8 cellular contexts compared by ENCODE assay signal in the genomic region with DNA sequence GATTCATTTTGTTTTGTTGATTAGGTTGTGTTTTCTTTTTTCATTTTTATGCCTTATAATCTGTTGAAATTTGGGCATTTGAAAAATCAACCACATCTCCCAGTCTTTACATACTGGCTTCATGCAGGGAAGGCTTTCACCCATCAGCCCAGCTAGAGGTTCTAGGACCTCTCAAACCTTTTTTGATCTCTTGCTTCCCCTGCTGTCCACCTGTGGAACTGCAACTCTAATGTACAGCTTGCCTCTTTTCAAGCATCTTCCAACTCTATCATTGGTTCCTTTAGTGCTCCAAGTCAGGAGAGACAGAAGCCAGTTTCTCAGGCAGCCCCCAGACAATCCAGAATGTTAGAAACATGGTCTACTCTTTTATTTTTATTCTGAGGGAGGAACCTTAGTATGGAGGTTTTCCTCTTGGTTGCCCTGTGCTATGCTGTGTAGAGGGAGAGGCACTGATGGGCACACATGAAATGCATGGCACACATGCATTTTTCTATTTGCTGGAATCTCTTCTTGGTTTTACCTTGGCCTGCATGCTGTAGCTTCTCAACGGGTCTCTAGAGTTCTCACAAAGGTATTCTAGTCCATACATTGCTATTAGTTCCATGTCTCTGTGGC.
A peak's percentile ranks its signal among the peaks of the same experiment; 100 is the strongest.
DNase-seq lines count a peak whose midpoint lies in the region; ATAC-seq and TF ChIP-seq lines count a peak whose summit lies in the region.

No MANE protein-coding gene starts in this region.

- H3K9me3 ChIP-seq in SJSA1 (replicated peaks) = no peaks in the 10 kb centered on the region
- H3K9me3 ChIP-seq in thoracic aorta = no peaks in the 10 kb centered on the region

- H3K4me3 ChIP-seq in SJSA1 (no peak overlapping the region), thoracic aorta (no peak overlapping the region)

- H3K36me3 ChIP-seq in SJSA1 (no peaks in the 10 kb centered on the region), thoracic aorta (no peaks in the 10 kb centered on the region)

- H3K27me3 ChIP-seq in SJSA1 (replicated peaks) = no peaks in the 10 kb centered on the region; the same call in 1 of the 2 replicates
- H3K27me3 ChIP-seq in foreskin keratinocyte = peaks cover 6% of the 10 kb centered on the region
- H3K27me3 ChIP-seq in thoracic aorta (replicated peaks; ENCODE audit: insufficient read depth) = no peaks in the 10 kb centered on the region

- no peak overlapping the region for H3K27ac ChIP-seq in SJSA1
- H3K27ac ChIP-seq in foreskin keratinocyte = no peak overlapping the region
- H3K27ac ChIP-seq in thoracic aorta = no peak overlapping the region

- DNase-seq in AG08395 (ENCODE audit: low spot score) = peak; percentile 39
- peak; percentile 27 for DNase-seq in GM03348 (ENCODE audit: low spot score)
- peak; percentile 54 to 61 for DNase-seq in SJSA1 (ENCODE audit: low read depth in 1 of 2, low spot score in 2 of 2)
- DNase-seq in foreskin keratinocyte = peak in 1 of 2 donors; percentile 41
- no peak for DNase-seq in thoracic aorta (ENCODE audit: low spot score)
- DNase-seq in amniotic stem cell (lab: John Stamatoyannopoulos, UW) = no peak

- H3K4me1 ChIP-seq in SJSA1 (replicated peaks) (no peaks in the 10 kb centered on the region), foreskin keratinocyte (no peaks in the 10 kb centered on the region), thoracic aorta (ENCODE audit: control insufficient read depth in 1 of 2, low read depth in 2 of 2) (no peaks in the 10 kb centered on the region)

- ATAC-seq in HG03354 (IDR thresholded peaks at IDR 0.05; ENCODE audit: poor library complexity, severe bottlenecking, unreplicated experiment) (peak; percentile 81), foreskin keratinocyte (peak; percentile 70), thoracic aorta (ENCODE audit: insufficient number of reproducible peaks, low FRiP score, low read depth) (no peak), HG02970 (IDR thresholded peaks at IDR 0.05; ENCODE audit: low FRiP score, unreplicated experiment) (no peak)

- TF ChIP-seq CTCF in foreskin keratinocyte (conservative IDR thresholded peaks at IDR 0.05) = peak; percentile 84
- peak; percentile 17 for TF ChIP-seq CTCF in thoracic aorta (IDR thresholded peaks at IDR 0.05)

Comparison
In these comparisons a context has a peak if more than half of its experiments do, and no peak if none do; other contexts are left out.
1. DNase-seq: peak in AG08395 (single experiment), GM03348 (single experiment) and SJSA1 (2 of 2); none in thoracic aorta (single experiment) and amniotic stem cell (single experiment).
2. ATAC-seq: peak in HG03354 (single experiment) and foreskin keratinocyte (single experiment); none in thoracic aorta (single experiment) and HG02970 (single experiment).